ENCODE assay signal across 8 cellular contexts in the genomic region with DNA sequence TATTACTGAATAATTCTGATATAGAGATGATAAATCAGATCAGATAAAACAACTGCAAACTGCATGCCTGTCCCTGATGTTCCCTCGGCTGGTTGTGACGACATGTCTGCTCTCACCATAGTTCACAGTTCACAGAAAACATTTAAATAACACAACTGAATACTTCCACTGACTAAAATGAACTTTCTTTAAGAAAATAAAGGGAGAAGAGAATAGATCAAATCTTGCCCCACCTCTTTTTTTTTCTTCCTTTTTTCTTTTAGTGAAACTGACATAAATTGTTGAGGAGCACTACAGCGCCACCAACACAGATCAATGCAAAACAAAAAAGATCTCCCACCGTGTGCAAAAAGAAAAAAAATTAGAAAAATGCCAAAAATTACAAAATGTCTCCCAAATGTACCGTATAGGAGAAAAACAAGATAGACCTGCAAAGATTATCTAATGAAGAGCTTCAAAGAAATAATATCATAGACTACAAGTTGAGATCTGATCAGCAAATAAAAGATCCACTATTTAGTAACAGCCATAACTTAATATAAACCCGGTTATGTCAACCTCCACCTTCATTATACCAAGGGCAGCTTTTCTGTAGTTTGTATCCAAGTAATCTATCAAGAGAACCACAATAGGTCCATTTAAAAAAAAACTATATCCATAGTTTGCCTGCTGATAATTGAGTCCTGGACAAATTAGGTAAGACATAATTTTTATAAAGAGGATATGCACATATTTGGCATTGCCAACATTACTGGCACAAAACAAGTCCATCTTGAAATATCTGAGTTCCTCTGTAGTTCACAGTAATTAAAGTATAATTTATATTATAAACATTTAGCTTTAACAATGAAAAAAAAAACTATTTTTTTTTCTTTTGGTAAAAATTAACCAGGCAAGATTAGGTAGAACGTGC. TPM values are rescaled to one million over a fixed set of nuclear protein-coding genes. Genes with fewer than 3 reads are reported as not detected.
DNase-seq lines count a peak whose midpoint lies in the region; ATAC-seq, FAIRE-seq and TF ChIP-seq lines count a peak whose summit lies in the region.

No MANE protein-coding gene starts in this region.

- peak; percentile 11 to 35 for TF ChIP-seq CTCF in mammary epithelial cell (conservative IDR thresholded peaks at IDR 0.05 in 1 of 2, IDR thresholded peaks at IDR 0.05 in 1 of 2; ENCODE audit: extremely low read depth in 1 of 2, insufficient read depth in 1 of 2, low read depth in 1 of 2, low read length in 2 of 2)
- TF ChIP-seq CTCF in spleen (IDR thresholded peaks at IDR 0.05 in 8 of 11, conservative IDR thresholded peaks at IDR 0.05 in 3 of 11): peak in 3 of 11 experiments; percentile 25 to 36 (median 27)

- no peaks in the 10 kb centered on the region for H3K27me3 Mint-ChIP-seq in activated T-helper 1 cell treated with anti-CD3 and anti-CD28 coated beads, Interleukin-12 subunit alpha, Interleukin-12 subunit beta, Interleukin-2, Interleukin-4 antibody, amounts not matched to agents 30 ng/mL and 10 ng/mL and 1 ng/mL, durations not matched to agents 14 hours and 24 hours and 36 hours (ENCODE audit: insufficient read depth)

- no peak for TF ChIP-seq POLR2A in spleen (IDR thresholded peaks at IDR 0.05)

- no peaks in the 10 kb centered on the region for H4K20me1 ChIP-seq in mammary epithelial cell (ENCODE audit: insufficient read depth, low read length)

- H3K9me3 ChIP-seq in ES-I3 (ENCODE audit: control insufficient read depth, insufficient read depth, low read length) (no peaks in the 10 kb centered on the region), mammary epithelial cell (replicated peaks; ENCODE audit: insufficient read depth, low read length) (no peaks in the 10 kb centered on the region), spleen (no peaks in the 10 kb centered on the region)

- BruUV-seq in mammary epithelial cell (replicated peaks; lab: Mats Ljungman, UMichigan): no TSS peak

- FAIRE-seq in A204.1 (lab: Jason Lieb, UNC): peak; percentile 84

- H3K27me3 ChIP-seq in mammary epithelial cell (ENCODE audit: insufficient read depth, low read length) (no peaks in the 10 kb centered on the region), spleen (replicated peaks in 1 of 7) (no peaks in the 10 kb centered on the region)

- H3K27ac ChIP-seq in mammary epithelial cell (ENCODE audit: insufficient read depth, low read depth, low read length) (peak overlapping the region; percentile 91), spleen (peak overlapping the region; percentile 85 to 96 (median 92))

- peaks cover 34% of the 10 kb centered on the region for H3K79me2 ChIP-seq in mammary epithelial cell (ENCODE audit: insufficient read depth, low read length)

- ATAC-seq in HG02938 (IDR thresholded peaks at IDR 0.05; ENCODE audit: unreplicated experiment): peak; percentile 36

- H3K9ac ChIP-seq in ES-I3 (ENCODE audit: low read depth, low read length) (peak overlapping the region; percentile 90), mammary epithelial cell (ENCODE audit: insufficient read depth, low read length) (peak overlapping the region; percentile 86)

- H2AFZ ChIP-seq in mammary epithelial cell (ENCODE audit: low read depth, low read length): peak overlapping the region; percentile 93

- no peaks in the 10 kb centered on the region for H3K36me3 ChIP-seq in ES-I3 (ENCODE audit: insufficient read depth, low read length)
- no peaks in the 10 kb centered on the region for H3K36me3 ChIP-seq in mammary epithelial cell (ENCODE audit: insufficient read depth, low read length)
- no peaks in the 10 kb centered on the region for H3K36me3 ChIP-seq in spleen

- dilution Hi-C loops in mammary epithelial cell (cut with HindIII; ENCODE audit: low sequenced_read_pairs): no loop called here

- peak overlapping the region; percentile 96 for H3K4me2 ChIP-seq in mammary epithelial cell (ENCODE audit: insufficient read depth, low read depth, low read length)

- H3K27ac Mint-ChIP-seq in activated T-helper 1 cell treated with anti-CD3 and anti-CD28 coated beads, Interleukin-12 subunit alpha, Interleukin-12 subunit beta, Interleukin-2, Interleukin-4 antibody, amounts not matched to agents 30 ng/mL and 10 ng/mL and 1 ng/mL, durations not matched to agents 14 hours and 24 hours and 36 hours: no peak overlapping the region

- in situ Hi-C loops in mammary epithelial cell (cut with MboI; ENCODE audit: low sequenced_read_pairs in 2 of 2): no loop called here

- H3K36me3 Mint-ChIP-seq in activated T-helper 1 cell treated with anti-CD3 and anti-CD28 coated beads, Interleukin-12 subunit alpha, Interleukin-12 subunit beta, Interleukin-2, Interleukin-4 antibody, amounts not matched to agents 30 ng/mL and 10 ng/mL and 1 ng/mL, durations not matched to agents 14 hours and 24 hours and 36 hours (ENCODE audit: low read depth): no peaks in the 10 kb centered on the region

- intact Hi-C loops in mammary epithelial cell (cut with micrococcal nuclease): loop anchor here (1.0 to 5.0 kb wide), 3 partner anchors 36 to 630 kb away; a partner anchor contains a TSS
- intact Hi-C loops in spleen (cut with DNase I; ENCODE audit: low total_unique reads): no loop called here
- intact Hi-C loops in activated T-helper 1 cell treated with anti-CD3 and anti-CD28 coated beads, Interleukin-12 subunit alpha, Interleukin-12 subunit beta, Interleukin-2, Interleukin-4 antibody, amounts not matched to agents 30 ng/mL and 10 ng/mL and 1 ng/mL, durations not matched to agents 14 hours and 24 hours and 36 hours (cut with micrococcal nuclease): loop anchor here (1.0 to 5.0 kb wide), 11 partner anchors 10 to 760 kb away; a partner anchor contains a TSS

- H3K4me3 ChIP-seq in mammary epithelial cell (replicated peaks in 1 of 3; ENCODE audit: insufficient read depth in 1 of 3, low read depth in 2 of 3, low read length in 3 of 3): peak overlapping the region; percentile 65 to 100 (median 95)
- H3K4me3 ChIP-seq in spleen: peak overlapping the region; percentile 63 to 74 (median 68)

- DNase-seq in NOMO-1 treated with dmso at 0.1 percent for 144 hours (lab: John Stamatoyannopoulos, UW; ENCODE audit: unreplicated experiment): peak; percentile 62
- DNase-seq in mammary epithelial cell: peak; percentile 50
- DNase-seq in inferior parietal cortex (ENCODE audit: extremely low spot score): peak; percentile 83
- no peak for DNase-seq in spleen
- no peak for DNase-seq in activated T-helper 1 cell treated with anti-CD3 and anti-CD28 coated beads, Interleukin-12 subunit alpha, Interleukin-12 subunit beta, Interleukin-2, Interleukin-4 antibody, amounts not matched to agents 30 ng/mL and 10 ng/mL and 1 ng/mL, durations not matched to agents 14 hours and 24 hours and 36 hours (ENCODE audit: low spot score)

- no peak overlapping the region for H3K4me3 Mint-ChIP-seq in activated T-helper 1 cell treated with anti-CD3 and anti-CD28 coated beads, Interleukin-12 subunit alpha, Interleukin-12 subunit beta, Interleukin-2, Interleukin-4 antibody, amounts not matched to agents 30 ng/mL and 10 ng/mL and 1 ng/mL, durations not matched to agents 14 hours and 24 hours and 36 hours

- WGBS in mammary epithelial cell (ENCODE audit: low coverage, missing lambda C conversion rate): 2% methylated on average over 7 of the region's 7 CpGs
- 0% methylated on average over 7 of the region's 7 CpGs for WGBS in spleen, 5 donors

- H3K4me1 Mint-ChIP-seq in activated T-helper 1 cell treated with anti-CD3 and anti-CD28 coated beads, Interleukin-12 subunit alpha, Interleukin-12 subunit beta, Interleukin-2, Interleukin-4 antibody, amounts not matched to agents 30 ng/mL and 10 ng/mL and 1 ng/mL, durations not matched to agents 14 hours and 24 hours and 36 hours (ENCODE audit: low read depth): peaks cover 30% of the 10 kb centered on the region

- CTCF ChIA-PET in mammary epithelial cell (lab: Charles Lee; ENCODE audit: low non-redundant PET): no interaction called here

- H3K9me3 Mint-ChIP-seq in activated T-helper 1 cell treated with anti-CD3 and anti-CD28 coated beads, Interleukin-12 subunit alpha, Interleukin-12 subunit beta, Interleukin-2, Interleukin-4 antibody, amounts not matched to agents 30 ng/mL and 10 ng/mL and 1 ng/mL, durations not matched to agents 14 hours and 24 hours and 36 hours: peaks cover 5% of the 10 kb centered on the region

- H3K4me1 ChIP-seq in ES-I3 (ENCODE audit: insufficient read depth, low read length) (peaks cover 6% of the 10 kb centered on the region; the same call in 1 of the 2 replicates), mammary epithelial cell (ENCODE audit: insufficient read depth, low read length) (peaks cover 5% of the 10 kb centered on the region), spleen (peaks cover 24 to 57% (median 37%) of the 10 kb centered on the region in 6 donors)

RNA-seq across cellular contexts. Expression of a gene that starts 30.8 kb away (rescaled TPM):
- total RNA-seq in mammary epithelial cell (10 to 100 TPM; 22.9 to 24.5 TPM), spleen (10 to 100 TPM; 52.8 to 69.2 (median 57.5) TPM)
- polyA plus RNA-seq in mammary epithelial cell (16.3 TPM), spleen (10 to 100 TPM; 16.0 to 21.4 (median 19.1) TPM)
- polyA minus RNA-seq in mammary epithelial cell: 33.0 TPM
- total RNA-seq in activated T-helper 1 cell treated with anti-CD3 and anti-CD28 coated beads, Interleukin-12 subunit alpha, Interleukin-12 subunit beta, Interleukin-2, Interleukin-4 antibody, amounts not matched to agents 30 ng/mL and 10 ng/mL and 1 ng/mL, durations not matched to agents 14 hours and 24 hours and 36 hours: 36.5 and 37.8 TPM in 2 replicates

Comparison
In these comparisons a context has a peak if more than half of its experiments do, and no peak if none do; other contexts are left out.
1. DNase-seq: peak in NOMO-1 treated with dmso at 0.1 percent for 144 hours (single experiment), mammary epithelial cell (single experiment) and inferior parietal cortex (single experiment); none in spleen (single experiment) and activated T-helper 1 cell treated with anti-CD3 and anti-CD28 coated beads, Interleukin-12 subunit alpha, Interleukin-12 subunit beta, Interleukin-2, Interleukin-4 antibody, amounts not matched to agents 30 ng/mL and 10 ng/mL and 1 ng/mL, durations not matched to agents 14 hours and 24 hours and 36 hours (single experiment).